Comparison of ENCODE assay signal across 9 cellular contexts in genomic region chr22:41910050-41910598, GRCh38. TPM values are rescaled to one million over a fixed set of nuclear protein-coding genes. Genes with fewer than 3 reads are reported as not detected.
DNase-seq lines count a peak whose midpoint lies in the region; ATAC-seq and TF ChIP-seq lines count a peak whose summit lies in the region.
"Had no signal": no experiment of that assay in that cellular context is flagged by ENCODE, and none has a peak within 500 bp of the region (broad histone marks: within the 10 kb centered on the region; RNA-seq: fewer than 3 reads in every experiment).

No MANE protein-coding gene starts in this region.

- H3K4me1 Mint-ChIP-seq in WTC11: peaks cover 17% of the 10 kb centered on the region

- no peak overlapping the region for H3K27ac ChIP-seq in Karpas-422 (ENCODE audit: low read length)

- H3K27ac Mint-ChIP-seq in WTC11: no peak overlapping the region

- H3K9me2 ChIP-seq in Karpas-422 (replicated peaks; ENCODE audit: insufficient read depth, low read length): no peaks in the 10 kb centered on the region

- DNase-seq in WTC11 (ENCODE audit: low spot score): peak; percentile 69
- peak; percentile 67 for DNase-seq in left ventricle myocardium superior
- no peak for DNase-seq in retinal pigment epithelial cell (ENCODE audit: low read depth)
- DNase-seq in NCI-H524 treated with DMSO at 0.1 percent for 48 hours (lab: John Stamatoyannopoulos, UW): no peak
- no peak for DNase-seq in HCEC 1CT
- no peak for DNase-seq in hippocampal formation (lab: John Stamatoyannopoulos, UW)
- no peak for DNase-seq in Karpas-422
- DNase-seq: MV-4-11 had no signal

- H3K27me3 ChIP-seq in Karpas-422 (ENCODE audit: low read length): no peaks in the 10 kb centered on the region; the same call in 1 of the 2 replicates

- H3K36me3 Mint-ChIP-seq in WTC11: peaks cover 5% of the 10 kb centered on the region; the same call in 1 of the 2 replicates

- peaks cover 55% of the 10 kb centered on the region for H3K27me3 Mint-ChIP-seq in WTC11 (ENCODE audit: low read depth)

- ATAC-seq in WTC11: peak; percentile 27
- ATAC-seq in left ventricle myocardium superior: peak; percentile 63

- POLR2A ChIA-PET in WTC11 (lab: Charles Lee): interaction anchor here (1.5 kb wide), 1 partner anchor 110 kb away, joined by 5 read pairs; the partner anchor contains the start of gene CCDC134

- no peak overlapping the region for H3K4me2 ChIP-seq in Karpas-422 (ENCODE audit: low read depth, low read length, poor library complexity, severe bottlenecking)

- no peaks in the 10 kb centered on the region for H3K79me2 ChIP-seq in Karpas-422 (ENCODE audit: low read length)

- no peak for TF ChIP-seq CTCF in WTC11 (IDR thresholded peaks at IDR 0.05)
- no peak for TF ChIP-seq CTCF in retinal pigment epithelial cell (conservative IDR thresholded peaks at IDR 0.05; ENCODE audit: low read depth, low read length)

- H3K9me3 Mint-ChIP-seq in WTC11: no peaks in the 10 kb centered on the region

- H3K4me3 ChIP-seq in retinal pigment epithelial cell (ENCODE audit: low read length) (peak overlapping the region; percentile 22), Karpas-422 (ENCODE audit: low read length) (no peak overlapping the region)

- no peak overlapping the region for H3K4me3 Mint-ChIP-seq in WTC11

- H3K9me3 ChIP-seq in ES-I3 (ENCODE audit: control insufficient read depth, insufficient read depth, low read length) (no peaks in the 10 kb centered on the region), Karpas-422 (ENCODE audit: low read length) (no peaks in the 10 kb centered on the region)

- peaks cover 35% of the 10 kb centered on the region for H4K20me1 ChIP-seq in Karpas-422 (ENCODE audit: insufficient read depth, low read depth, low read length)

- H3K4me1 ChIP-seq in ES-I3 (ENCODE audit: insufficient read depth, low read length) (peaks cover 5% of the 10 kb centered on the region; the same call in 1 of the 2 replicates), Karpas-422 (ENCODE audit: low read length) (peaks cover 18% of the 10 kb centered on the region)

- H2AFZ ChIP-seq in Karpas-422 (ENCODE audit: low read length): no peak overlapping the region

- H3K36me3 ChIP-seq in ES-I3 (ENCODE audit: insufficient read depth, low read length) (no peaks in the 10 kb centered on the region), Karpas-422 (ENCODE audit: insufficient read depth, low read length) (0 out of 2 replicates have a peak, but pooled peaks cover 2% of the 10 kb centered on the region)

- CTCF ChIA-PET in WTC11 (lab: Charles Lee): interaction anchor here (1.0 to 3.8 kb wide), 9 partner anchors 9 to 243 kb away, joined by 3 to 66 read pairs (median 6); partner anchors contain the start of genes SREBF2 and TNFRSF13C

- intact Hi-C loops in left ventricle myocardium superior (cut with micrococcal nuclease): no loop called here

- H3K9ac ChIP-seq in ES-I3 (ENCODE audit: low read depth, low read length) (peak overlapping the region; percentile 23; the same call in 1 of the 2 replicates), Karpas-422 (ENCODE audit: low read length) (no peak overlapping the region)

TF ChIP-seq in WTC11, 78 proteins besides CTCF, POLR2A, EP300 and RAD21 (continues in another document):
- TF ChIP-seq ZNF671 (CRISPR knock-in tag; IDR thresholded peaks at IDR 0.05): no peak
- no peak for TF ChIP-seq ZNF396 (CRISPR knock-in tag; IDR thresholded peaks at IDR 0.05; ENCODE audit: borderline replicate concordance)
- no peak for TF ChIP-seq RORB (CRISPR knock-in tag; IDR thresholded peaks at IDR 0.05)
- TF ChIP-seq FOXK1 (CRISPR knock-in tag; IDR thresholded peaks at IDR 0.05): peak; percentile 87
- TF ChIP-seq ZNF416 (CRISPR knock-in tag; IDR thresholded peaks at IDR 0.05): 0 out of 2 replicates have a peak, but pooled peaks have one; percentile 55
- no peak for TF ChIP-seq TEAD4 (CRISPR knock-in tag; IDR thresholded peaks at IDR 0.05)
- no peak for TF ChIP-seq CDX4 (CRISPR knock-in tag; IDR thresholded peaks at IDR 0.05; ENCODE audit: borderline replicate concordance)
- TF ChIP-seq ZNF317 (CRISPR knock-in tag; IDR thresholded peaks at IDR 0.05; ENCODE audit: borderline replicate concordance, low read depth): peak; percentile 59; the same call in 1 of the 2 replicates
- TF ChIP-seq TP53 (CRISPR knock-in tag; IDR thresholded peaks at IDR 0.05): peak; percentile 61; the same call in 1 of the 2 replicates
- TF ChIP-seq PRDM15 (CRISPR knock-in tag; IDR thresholded peaks at IDR 0.05): 0 out of 2 replicates have a peak, but pooled peaks have one; percentile 12
- no peak for TF ChIP-seq RELA (CRISPR knock-in tag; IDR thresholded peaks at IDR 0.05; ENCODE audit: borderline replicate concordance)
- no peak for TF ChIP-seq ATF6 (CRISPR knock-in tag; IDR thresholded peaks at IDR 0.05)
- peak; percentile 67; the same call in 1 of the 2 replicates for TF ChIP-seq ZNF232 (CRISPR knock-in tag; IDR thresholded peaks at IDR 0.05)
- TF ChIP-seq GTF2I (CRISPR knock-in tag; conservative IDR thresholded peaks at IDR 0.05): no peak
- TF ChIP-seq NFYB (CRISPR knock-in tag; conservative IDR thresholded peaks at IDR 0.05; ENCODE audit: low read depth): no peak; the same call in 1 of the 2 replicates
- no peak for TF ChIP-seq ATF2 (CRISPR knock-in tag; IDR thresholded peaks at IDR 0.05; ENCODE audit: borderline replicate concordance, low read depth)

RNA-seq across cellular contexts. Expression of gene SHISA8, which starts 4.8 kb away (rescaled TPM):
- total RNA-seq in WTC11 (2021): 2.1 to 2.4 TPM (median 2.2 TPM) in 3 replicates
- 10.2 TPM for total RNA-seq in left ventricle myocardium superior
- 3.2 and 6.5 TPM in 2 replicates for total RNA-seq in Karpas-422 (2014; rRNA removed; shearing (Covaris generic); ENCODE audit: low replicate concordance)

RNA-seq across cellular contexts. Expression of gene TNFRSF13C, which starts 16.5 kb away (rescaled TPM):
- total RNA-seq in WTC11 (2021) (2.8 to 3.6 TPM (median 2.8 TPM) in 3 replicates), left ventricle myocardium superior (1.6 TPM)
- 130 and 141 TPM in 2 replicates for total RNA-seq in Karpas-422 (2014; rRNA removed; shearing (Covaris generic); ENCODE audit: low replicate concordance)

RNA-seq across cellular contexts. Expression of gene CENPM, which starts 36.8 kb away (rescaled TPM):
- total RNA-seq in WTC11 (2021) (40.3 to 43.7 TPM (median 41.7 TPM) in 3 replicates), left ventricle myocardium superior (0.52 TPM)
- total RNA-seq in Karpas-422 (2014; rRNA removed; shearing (Covaris generic); ENCODE audit: low replicate concordance): 83.8 and 108 TPM in 2 replicates

RNA-seq across cellular contexts. Expression of gene SEPTIN3, which starts 59.1 kb away (rescaled TPM):
- total RNA-seq in WTC11 (2021) (19.5 to 25.3 TPM (median 24.0 TPM) in 3 replicates), left ventricle myocardium superior (0.22 TPM)
- not detected in 2 replicates for total RNA-seq in Karpas-422 (2014; rRNA removed; shearing (Covaris generic); ENCODE audit: low replicate concordance)

Comparison
In these comparisons a context has a peak if more than half of its experiments do, and no peak if none do; other contexts are left out.
1. DNase-seq: peak in WTC11 (single experiment) and left ventricle myocardium superior (single experiment); none in retinal pigment epithelial cell (single experiment), NCI-H524 treated with DMSO at 0.1 percent for 48 hours (single experiment), HCEC 1CT (single experiment), hippocampal formation (0 of 2) and Karpas-422 (single experiment).
2. RNA of gene TNFRSF13C, which starts 16.5 kb away (total RNA-seq): 130 to 141 TPM in Karpas-422; 2.8 to 3.6 TPM in WTC11 and 1.6 TPM in left ventricle myocardium superior (single experiment); every median in the first group is over 10 times any median in the second.
3. RNA of gene CENPM, which starts 36.8 kb away (total RNA-seq): 83.8 to 108 TPM in Karpas-422 and 40.3 to 43.7 TPM in WTC11; 0.52 TPM in left ventricle myocardium superior (single experiment); every median in the first group is over 10 times any median in the second.